ENCODE assay signal across 8 cellular contexts in genomic region chr22:28442264-28442950, GRCh38.
A peak's percentile ranks its signal among the peaks of the same experiment; 100 is the strongest.
DNase-seq lines count a peak whose midpoint lies in the region; ATAC-seq and TF ChIP-seq lines count a peak whose summit lies in the region.

No MANE protein-coding gene starts in this region.

- POLR2A ChIA-PET in WTC11 (lab: Charles Lee), result no interaction called here

- H3K9ac ChIP-seq in mammary epithelial cell (ENCODE audit: insufficient read depth, low read length), result no peak overlapping the region

- BruUV-seq in Calu3 (replicated peaks; lab: Mats Ljungman, UMichigan) (no TSS peak), mammary epithelial cell (replicated peaks; lab: Mats Ljungman, UMichigan) (no TSS peak)

- intact Hi-C loops in Calu3 (cut with micrococcal nuclease; ENCODE audit: unreplicated experiment) (loop anchor here (5.0 to 10.0 kb wide), 2 partner anchors 58 to 155 kb away; no protein-coding TSS in a partner anchor), mammary epithelial cell (cut with micrococcal nuclease) (loop anchor here (1.0 kb wide), 4 partner anchors 152 to 422 kb away; no protein-coding TSS in a partner anchor), gastrocnemius medialis (cut with DNase I; ENCODE audit: low total_unique reads) (loop anchor here (5.0 to 10.0 kb wide), 5 partner anchors 80 to 578 kb away; no protein-coding TSS in a partner anchor)

- H3K36me3 Mint-ChIP-seq in Calu3 (ENCODE audit: insufficient read depth, unreplicated experiment) (peaks cover 5% of the 10 kb centered on the region), WTC11 (no peaks in the 10 kb centered on the region)

- H3K4me1 Mint-ChIP-seq in Calu3 (ENCODE audit: low read depth, unreplicated experiment) (peaks cover 8% of the 10 kb centered on the region), WTC11 (peaks cover 12% of the 10 kb centered on the region)

- peak; percentile 81 for DNase-seq in Calu3
- peak; percentile 37 for DNase-seq in HT1080 (ENCODE audit: low read depth)
- DNase-seq in WTC11 (ENCODE audit: low spot score), result peak; percentile 85
- DNase-seq in mammary epithelial cell, result peak; percentile 75
- DNase-seq in gastrocnemius medialis, result peak; percentile 59 to 73

- no peaks in the 10 kb centered on the region for H3K36me3 ChIP-seq in mammary epithelial cell (ENCODE audit: insufficient read depth, low read length)
- H3K36me3 ChIP-seq in gastrocnemius medialis, result no peaks in the 10 kb centered on the region

- no peaks in the 10 kb centered on the region for H3K9me3 Mint-ChIP-seq in Calu3 (ENCODE audit: low read depth, unreplicated experiment)
- H3K9me3 Mint-ChIP-seq in WTC11, result no peaks in the 10 kb centered on the region

- H3K27ac Mint-ChIP-seq in Calu3 (ENCODE audit: unreplicated experiment), result no peak overlapping the region
- H3K27ac Mint-ChIP-seq in WTC11, result 0 out of 2 replicates have a peak overlapping the region, but pooled peaks have one; percentile 33

- dilution Hi-C loops in mammary epithelial cell (cut with HindIII; ENCODE audit: low sequenced_read_pairs), result no loop called here

- peaks cover 48% of the 10 kb centered on the region for H3K27me3 Mint-ChIP-seq in Calu3 (ENCODE audit: unreplicated experiment)
- no peaks in the 10 kb centered on the region for H3K27me3 Mint-ChIP-seq in WTC11 (ENCODE audit: low read depth)

- no peak overlapping the region for H3K27ac ChIP-seq in mammary epithelial cell (ENCODE audit: insufficient read depth, low read depth, low read length)
- peak overlapping the region; percentile 80 to 88 (median 85) for H3K27ac ChIP-seq in gastrocnemius medialis

- H3K79me2 ChIP-seq in mammary epithelial cell (ENCODE audit: insufficient read depth, low read length), result no peaks in the 10 kb centered on the region

- CTCF ChIA-PET in Calu3 (lab: Charles Lee) (interaction anchor here (0.7 to 1.6 kb wide), 3 partner anchors 20 to 390 kb away, joined by 3 to 6 read pairs (median 5); no protein-coding TSS in a partner anchor), WTC11 (lab: Charles Lee) (interaction anchor here (0.7 to 2.6 kb wide), 11 partner anchors 11 to 425 kb away, joined by 3 to 38 read pairs (median 4); no protein-coding TSS in a partner anchor), mammary epithelial cell (lab: Charles Lee; ENCODE audit: low non-redundant PET) (interaction anchor here (0.6 kb wide), 2 partner anchors 522 to 1816 kb away, joined by 4 to 7 read pairs; no protein-coding TSS in a partner anchor)

- peak overlapping the region; percentile 92 for H2AFZ ChIP-seq in mammary epithelial cell (ENCODE audit: low read depth, low read length)

- H3K4me2 ChIP-seq in mammary epithelial cell (ENCODE audit: insufficient read depth, low read depth, low read length), result peak overlapping the region; percentile 80

- peak; percentile 79 for TF ChIP-seq CTCF in Calu3 (IDR thresholded peaks at IDR 0.05; ENCODE audit: unreplicated experiment)
- peak; percentile 41; the same call in 1 of the 2 replicates for TF ChIP-seq CTCF in WTC11 (IDR thresholded peaks at IDR 0.05)
- TF ChIP-seq CTCF in mammary epithelial cell (conservative IDR thresholded peaks at IDR 0.05 in 1 of 2, IDR thresholded peaks at IDR 0.05 in 1 of 2; ENCODE audit: extremely low read depth in 1 of 2, insufficient read depth in 1 of 2, low read depth in 1 of 2, low read length in 2 of 2), result peak; percentile 30 to 82
- TF ChIP-seq CTCF in gastrocnemius medialis (IDR thresholded peaks at IDR 0.05 in 4 of 5, conservative IDR thresholded peaks at IDR 0.05 in 1 of 5), result peak; percentile 46 to 75 (median 68)

- no peaks in the 10 kb centered on the region for H4K20me1 ChIP-seq in mammary epithelial cell (ENCODE audit: insufficient read depth, low read length)

- H3K9me3 ChIP-seq in mammary epithelial cell (replicated peaks; ENCODE audit: insufficient read depth, low read length), result no peaks in the 10 kb centered on the region
- H3K9me3 ChIP-seq in iPS-18c (ENCODE audit: control insufficient read depth, insufficient read depth, low read length), result no peaks in the 10 kb centered on the region
- no peaks in the 10 kb centered on the region for H3K9me3 ChIP-seq in gastrocnemius medialis

- in situ Hi-C loops in mammary epithelial cell (cut with MboI; ENCODE audit: low sequenced_read_pairs in 2 of 2) (loop anchor here (10.0 to 25.0 kb wide), 2 partner anchors 380 to 388 kb away; no protein-coding TSS in a partner anchor), gastrocnemius medialis (cut with MboI; ENCODE audit: low sequenced_read_pairs in 4 of 4) (loop anchor here in 2 of 4 donors (25.0 kb wide), 2 partner anchors 380 to 405 kb away; no protein-coding TSS in a partner anchor)

- peak overlapping the region; percentile 40 to 51 (median 47) for H3K4me3 ChIP-seq in mammary epithelial cell (replicated peaks in 1 of 3; ENCODE audit: insufficient read depth in 1 of 3, low read depth in 2 of 3, low read length in 3 of 3)
- H3K4me3 ChIP-seq in iPS-18c (ENCODE audit: insufficient read depth, low read depth, low read length), result peak overlapping the region; percentile 68
- peak overlapping the region; percentile 59 to 69 (median 61) for H3K4me3 ChIP-seq in gastrocnemius medialis

- H3K27me3 ChIP-seq in mammary epithelial cell (ENCODE audit: insufficient read depth, low read length) (peaks cover 3% of the 10 kb centered on the region), gastrocnemius medialis (no peaks in the 10 kb centered on the region)

- no peak for TF ChIP-seq POLR2A in gastrocnemius medialis (IDR thresholded peaks at IDR 0.05)

- H3K4me3 Mint-ChIP-seq in Calu3 (ENCODE audit: low read depth, unreplicated experiment) (peak overlapping the region; percentile 67), WTC11 (peak overlapping the region; percentile 96)

- peaks cover 9% of the 10 kb centered on the region for H3K4me1 ChIP-seq in mammary epithelial cell (ENCODE audit: insufficient read depth, low read length)
- peaks cover 57 to 77% of the 10 kb centered on the region in 2 donors for H3K4me1 ChIP-seq in gastrocnemius medialis

- ATAC-seq in WTC11, result peak; percentile 85
- ATAC-seq in gastrocnemius medialis, result peak; percentile 50 to 53
- ATAC-seq in GM21529 (IDR thresholded peaks at IDR 0.05; ENCODE audit: unreplicated experiment), result no peak
- ATAC-seq in GM21737 (IDR thresholded peaks at IDR 0.05; ENCODE audit: unreplicated experiment), result no peak

- 24% methylated on average over 12 of the region's 31 CpGs for WGBS in mammary epithelial cell (ENCODE audit: low coverage, missing lambda C conversion rate)

TF ChIP-seq in WTC11, 78 proteins besides CTCF, POLR2A, EP300 and RAD21 (continues in another document):
- TF ChIP-seq TCF7 (CRISPR knock-in tag; IDR thresholded peaks at IDR 0.05; ENCODE audit: low read depth), result no peak
- TF ChIP-seq ZNF138 (CRISPR knock-in tag; conservative IDR thresholded peaks at IDR 0.05), result no peak
- 0 out of 2 replicates have a peak, but pooled peaks have one; percentile 42 for TF ChIP-seq ETV6 (CRISPR knock-in tag; IDR thresholded peaks at IDR 0.05)
- peak; percentile 21; the same call in 1 of the 2 replicates for TF ChIP-seq MAX (CRISPR knock-in tag; IDR thresholded peaks at IDR 0.05)
- 0 out of 2 replicates have a peak, but pooled peaks have one; percentile 55 for TF ChIP-seq FOXP4 (CRISPR knock-in tag; IDR thresholded peaks at IDR 0.05)
- TF ChIP-seq ZNF317 (CRISPR knock-in tag; IDR thresholded peaks at IDR 0.05; ENCODE audit: borderline replicate concordance, low read depth), result no peak
- no peak for TF ChIP-seq RELA (CRISPR knock-in tag; IDR thresholded peaks at IDR 0.05; ENCODE audit: borderline replicate concordance)
- 0 out of 2 replicates have a peak, but pooled peaks have one; percentile 36 for TF ChIP-seq FOXK1 (CRISPR knock-in tag; IDR thresholded peaks at IDR 0.05)
- no peak for TF ChIP-seq ATF2 (CRISPR knock-in tag; IDR thresholded peaks at IDR 0.05; ENCODE audit: borderline replicate concordance, low read depth)

Comparison
In these comparisons a context has a peak if more than half of its experiments do, and no peak if none do; other contexts are left out.
1. ATAC-seq: peak in WTC11 (single experiment) and gastrocnemius medialis (2 of 2); none in GM21529 (single experiment) and GM21737 (single experiment).
2. Peak in every context shown above with its lines, with median percentiles within 50 percentile points of each other: DNase-seq, CTCF ChIP-seq and H3K4me3 ChIP-seq.